ENCODE assay signal across 1 cellular context in genomic region chr2:143034292-143035074, GRCh38.
A peak's percentile ranks its signal among the peaks of the same experiment; 100 is the strongest.
TF ChIP-seq lines count a peak whose summit lies in the region.

No MANE protein-coding gene starts in this region.

TF ChIP-seq in GM12878, 131 proteins besides CTCF, POLR2A, EP300 and RAD21 (continued from another document):
- TF ChIP-seq WRNIP1 (IDR thresholded peaks at IDR 0.05; ENCODE audit: borderline replicate concordance, low read depth, low read length), result no peak
- TF ChIP-seq YBX1 (IDR thresholded peaks at IDR 0.05), result no peak
- TF ChIP-seq RUNX3 (IDR thresholded peaks at IDR 0.05; ENCODE audit: low read length), result peak; percentile 47; the same call in 1 of the 2 replicates
- TF ChIP-seq CEBPB (IDR thresholded peaks at IDR 0.05; ENCODE audit: borderline replicate concordance in 1 of 2, low read depth in 2 of 2, low read length in 2 of 2), result no peak
- TF ChIP-seq MXI1 (IDR thresholded peaks at IDR 0.05; ENCODE audit: low read depth, low read length), result no peak
- peak; percentile 32 for TF ChIP-seq SKIL (IDR thresholded peaks at IDR 0.05; ENCODE audit: low read depth, poor library complexity, severe bottlenecking)
- TF ChIP-seq DPF2 (IDR thresholded peaks at IDR 0.05), result no peak
- TF ChIP-seq, protein P1, sequence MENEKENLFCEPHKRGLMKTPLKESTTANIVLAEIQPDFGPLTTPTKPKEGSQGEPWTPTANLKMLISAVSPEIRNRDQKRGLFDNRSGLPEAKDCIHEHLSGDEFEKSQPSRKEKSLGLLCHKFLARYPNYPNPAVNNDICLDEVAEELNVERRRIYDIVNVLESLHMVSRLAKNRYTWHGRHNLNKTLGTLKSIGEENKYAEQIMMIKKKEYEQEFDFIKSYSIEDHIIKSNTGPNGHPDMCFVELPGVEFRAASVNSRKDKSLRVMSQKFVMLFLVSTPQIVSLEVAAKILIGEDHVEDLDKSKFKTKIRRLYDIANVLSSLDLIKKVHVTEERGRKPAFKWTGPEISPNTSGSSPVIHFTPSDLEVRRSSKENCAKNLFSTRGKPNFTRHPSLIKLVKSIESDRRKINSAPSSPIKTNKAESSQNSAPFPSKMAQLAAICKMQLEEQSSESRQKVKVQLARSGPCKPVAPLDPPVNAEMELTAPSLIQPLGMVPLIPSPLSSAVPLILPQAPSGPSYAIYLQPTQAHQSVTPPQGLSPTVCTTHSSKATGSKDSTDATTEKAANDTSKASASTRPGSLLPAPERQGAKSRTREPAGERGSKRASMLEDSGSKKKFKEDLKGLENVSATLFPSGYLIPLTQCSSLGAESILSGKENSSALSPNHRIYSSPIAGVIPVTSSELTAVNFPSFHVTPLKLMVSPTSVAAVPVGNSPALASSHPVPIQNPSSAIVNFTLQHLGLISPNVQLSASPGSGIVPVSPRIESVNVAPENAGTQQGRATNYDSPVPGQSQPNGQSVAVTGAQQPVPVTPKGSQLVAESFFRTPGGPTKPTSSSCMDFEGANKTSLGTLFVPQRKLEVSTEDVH (IDR thresholded peaks at IDR 0.05; ENCODE audit: low read depth, partially characterized antibody), result peak; percentile 50
- TF ChIP-seq NBN (IDR thresholded peaks at IDR 0.05), result no peak
TF ChIP-seq in GM12878: peak in this region for 9.
